Comparison of ENCODE assay signal across 13 cellular contexts in the genomic region with DNA sequence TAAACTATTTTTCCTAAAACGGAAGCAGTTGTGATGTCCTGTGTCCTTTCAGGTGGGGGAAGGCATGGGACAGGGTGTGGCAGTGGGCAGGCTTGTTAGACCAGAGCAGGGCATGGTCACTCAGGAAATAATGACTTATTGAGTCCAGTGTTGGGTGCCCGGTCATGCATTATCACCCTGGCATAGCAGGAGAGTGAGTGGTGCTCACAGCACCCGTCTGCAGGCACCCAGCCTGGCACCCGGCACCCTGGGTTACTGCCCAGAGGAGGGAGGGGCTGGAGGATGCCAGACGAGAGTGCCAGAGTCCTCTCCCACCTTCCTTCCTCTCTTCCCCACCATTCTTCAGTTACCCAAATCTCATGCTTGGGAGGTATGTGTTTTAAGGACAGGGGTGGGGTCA. TPM values are rescaled to one million over a fixed set of nuclear protein-coding genes. Genes with fewer than 3 reads are reported as not detected.
DNase-seq lines count a peak whose midpoint lies in the region; ATAC-seq and TF ChIP-seq lines count a peak whose summit lies in the region.
"Had no signal": no experiment of that assay in that cellular context is flagged by ENCODE, and none has a peak within 500 bp of the region (broad histone marks: within the 10 kb centered on the region; RNA-seq: fewer than 3 reads in every experiment).

No MANE protein-coding gene starts in this region.

- H3K9ac ChIP-seq in mesenchymal stem cell (ENCODE audit: low read length), result peak overlapping the region; percentile 4

- H3K4me1 ChIP-seq in esophagus (ENCODE audit: control insufficient read depth in 2 of 2, insufficient read depth in 2 of 2, low read length in 1 of 2), result peaks cover 11 to 23% of the 10 kb centered on the region in 2 donors
- H3K4me1 ChIP-seq in mesenchymal stem cell (ENCODE audit: control insufficient read depth, insufficient read depth, low read depth, low read length), result no peaks in the 10 kb centered on the region

- POLR2A ChIA-PET in RWPE1 (lab: Yijun Ruan, JAX; ENCODE audit: low non-redundant PET), result no interaction called here

- H3K4me2 ChIP-seq in mesenchymal stem cell (ENCODE audit: low read length, poor library complexity, severe bottlenecking), result no peak overlapping the region

- no peak overlapping the region for H3K27ac Mint-ChIP-seq in endothelial cell (ENCODE audit: unreplicated experiment)
- H3K27ac Mint-ChIP-seq: activated CD4-positive, alpha-beta memory T cell treated with anti-CD3 and anti-CD28 coated beads for 36 hours; activated T-helper 1 cell treated with anti-CD3 and anti-CD28 coated beads, Interleukin-12 subunit alpha, Interleukin-12 subunit beta, Interleukin-2, Interleukin-4 antibody, amounts not matched to agents 30 ng/mL and 10 ng/mL and 1 ng/mL, durations not matched to agents 14 hours and 24 hours and 36 hours; immature natural killer cell; stimulated activated effector memory CD8-positive, alpha-beta T cell treated with anti-CD3 and anti-CD28 coated beads, Interleukin-12 subunit alpha, Interleukin-12 subunit beta, amount 100 ng/mL, for 72 hours had no signal

- H3K27me3 ChIP-seq in esophagus (ENCODE audit: control insufficient read depth in 1 of 2, insufficient read depth in 2 of 2, low read length in 2 of 2) (no peaks in the 10 kb centered on the region), mesenchymal stem cell (ENCODE audit: control insufficient read depth in 1 of 2, insufficient read depth in 1 of 2, low read length in 2 of 2) (no peaks in the 10 kb centered on the region)

- peaks cover 10% of the 10 kb centered on the region for H3K4me1 Mint-ChIP-seq in endothelial cell (ENCODE audit: unreplicated experiment)
- H3K4me1 Mint-ChIP-seq: stimulated activated effector memory CD8-positive, alpha-beta T cell treated with anti-CD3 and anti-CD28 coated beads, Interleukin-12 subunit alpha, Interleukin-12 subunit beta, amount 100 ng/mL, for 72 hours had no signal

- no peak overlapping the region for H3K18ac ChIP-seq in mesenchymal stem cell (ENCODE audit: low read depth in 1 of 2, low read length in 2 of 2)

- no peak overlapping the region for H4K8ac ChIP-seq in mesenchymal stem cell (ENCODE audit: low read length)

- no peaks in the 10 kb centered on the region for H3K9me3 ChIP-seq in esophagus (ENCODE audit: control insufficient read depth in 2 of 2, insufficient read depth in 1 of 2, low read depth in 1 of 2, low read length in 1 of 2)
- H3K9me3 ChIP-seq in mesenchymal stem cell (ENCODE audit: control insufficient read depth, low read length), result no peaks in the 10 kb centered on the region

- H3K79me1 ChIP-seq in mesenchymal stem cell (replicated peaks; ENCODE audit: low read length, poor library complexity, severe bottlenecking), result no peaks in the 10 kb centered on the region

- H2AFZ ChIP-seq in mesenchymal stem cell (ENCODE audit: low read depth, low read length), result no peak overlapping the region

- 33 to 51% methylated on average over 5 of the region's 5 CpGs for WGBS in esophagus, 2 donors
- WGBS in mesenchymal stem cell, result 90% methylated on average over 2 of the region's 5 CpGs

- no peaks in the 10 kb centered on the region for H3K9me3 Mint-ChIP-seq in endothelial cell (ENCODE audit: unreplicated experiment)
- H3K9me3 Mint-ChIP-seq: activated CD4-positive, alpha-beta memory T cell treated with anti-CD3 and anti-CD28 coated beads for 36 hours; activated T-helper 1 cell treated with anti-CD3 and anti-CD28 coated beads, Interleukin-12 subunit alpha, Interleukin-12 subunit beta, Interleukin-2, Interleukin-4 antibody, amounts not matched to agents 30 ng/mL and 10 ng/mL and 1 ng/mL, durations not matched to agents 14 hours and 24 hours and 36 hours; stimulated activated effector memory CD8-positive, alpha-beta T cell treated with anti-CD3 and anti-CD28 coated beads, Interleukin-12 subunit alpha, Interleukin-12 subunit beta, amount 100 ng/mL, for 72 hours had no signal

- no peak overlapping the region for H2BK5ac ChIP-seq in mesenchymal stem cell (ENCODE audit: low read depth, low read length, poor library complexity, severe bottlenecking)

- peak overlapping the region; percentile 90 for H3K27ac ChIP-seq in RWPE1
- H3K27ac ChIP-seq in esophagus (ENCODE audit: low read depth in 2 of 2, low read length in 1 of 2), result peak overlapping the region; percentile 74 to 91
- H3K27ac ChIP-seq in mesenchymal stem cell (ENCODE audit: low read length, poor library complexity, severe bottlenecking), result no peak overlapping the region
- peak overlapping the region; percentile 87 for H3K27ac ChIP-seq in temporal lobe (ENCODE audit: low read depth, low read length)

- no peak overlapping the region for H3K4me3 Mint-ChIP-seq in endothelial cell (ENCODE audit: unreplicated experiment)
- H3K4me3 Mint-ChIP-seq: activated CD4-positive, alpha-beta memory T cell treated with anti-CD3 and anti-CD28 coated beads for 36 hours; activated T-helper 1 cell treated with anti-CD3 and anti-CD28 coated beads, Interleukin-12 subunit alpha, Interleukin-12 subunit beta, Interleukin-2, Interleukin-4 antibody, amounts not matched to agents 30 ng/mL and 10 ng/mL and 1 ng/mL, durations not matched to agents 14 hours and 24 hours and 36 hours; stimulated activated effector memory CD8-positive, alpha-beta T cell treated with anti-CD3 and anti-CD28 coated beads, Interleukin-12 subunit alpha, Interleukin-12 subunit beta, amount 100 ng/mL, for 72 hours had no signal

- H3K4me3 ChIP-seq in esophagus (ENCODE audit: low read depth in 1 of 2, low read length in 2 of 2) (no peak overlapping the region), mesenchymal stem cell (ENCODE audit: insufficient read depth in 1 of 2, low read depth in 1 of 2, low read length in 2 of 2) (no peak overlapping the region)

- TF ChIP-seq CTCF in RWPE1 (conservative IDR thresholded peaks at IDR 0.05; ENCODE audit: low read depth) (no peak), endothelial cell (IDR thresholded peaks at IDR 0.05; ENCODE audit: unreplicated experiment) (no peak)

- DNase-seq in RWPE1 (ENCODE audit: low spot score), result no peak
- no peak for DNase-seq in mesenchymal stem cell
- DNase-seq in endothelial cell (ENCODE audit: low spot score), result no peak
- no peak for DNase-seq in activated T-cell treated with anti-CD3 and anti-CD28 coated beads, Interleukin-2, amount 50 U/mL, for 1 hour
- DNase-seq in occipital lobe (lab: John Stamatoyannopoulos, UW), result no peak
- DNase-seq: activated CD4-positive, alpha-beta memory T cell treated with anti-CD3 and anti-CD28 coated beads for 36 hours; immature natural killer cell; SHP77 had no signal

- no peak overlapping the region for H2BK15ac ChIP-seq in mesenchymal stem cell (ENCODE audit: low read depth, poor library complexity, severe bottlenecking)

- H2AK5ac ChIP-seq in mesenchymal stem cell (ENCODE audit: low read length, severe bottlenecking), result no peak overlapping the region

- peaks cover 12% of the 10 kb centered on the region for H3K27me3 Mint-ChIP-seq in endothelial cell (ENCODE audit: unreplicated experiment)
- H3K27me3 Mint-ChIP-seq: activated CD4-positive, alpha-beta memory T cell treated with anti-CD3 and anti-CD28 coated beads for 36 hours had no signal

- H3K36me3 Mint-ChIP-seq in endothelial cell (ENCODE audit: low read depth, unreplicated experiment), result peaks cover 16% of the 10 kb centered on the region
- H3K36me3 Mint-ChIP-seq: activated CD4-positive, alpha-beta memory T cell treated with anti-CD3 and anti-CD28 coated beads for 36 hours had no signal

- no peak for ATAC-seq in GM18511 (IDR thresholded peaks at IDR 0.05; ENCODE audit: unreplicated experiment)
- ATAC-seq: stimulated activated effector memory CD8-positive, alpha-beta T cell treated with anti-CD3 and anti-CD28 coated beads, Interleukin-12 subunit alpha, Interleukin-12 subunit beta, amount 100 ng/mL, for 72 hours had no signal

- no peak overlapping the region for H4K91ac ChIP-seq in mesenchymal stem cell (ENCODE audit: low read length)

- no peak overlapping the region for H2BK120ac ChIP-seq in mesenchymal stem cell (ENCODE audit: low read depth, low read length)

- no peak overlapping the region for H3K14ac ChIP-seq in mesenchymal stem cell (ENCODE audit: low read length in 2 of 2)

- peaks cover 0 to 2% of the 10 kb centered on the region in 2 donors for H3K36me3 ChIP-seq in esophagus (ENCODE audit: control insufficient read depth in 2 of 2, insufficient read depth in 2 of 2, low read length in 1 of 2)
- H3K36me3 ChIP-seq in mesenchymal stem cell (ENCODE audit: control insufficient read depth in 1 of 2, insufficient read depth in 2 of 2, low read depth in 1 of 2, low read length in 2 of 2), result peaks cover 17 to 44% of the 10 kb centered on the region in 2 experiments

- no peak overlapping the region for H2BK12ac ChIP-seq in mesenchymal stem cell (ENCODE audit: low read length in 2 of 2)

- CTCF ChIA-PET in RWPE1 (lab: Yijun Ruan, JAX), result no interaction called here

- H3K4ac ChIP-seq in mesenchymal stem cell (ENCODE audit: low read depth in 1 of 2, low read length in 2 of 2), result no peak overlapping the region

- no peak overlapping the region for H3K23ac ChIP-seq in mesenchymal stem cell (ENCODE audit: low read length in 2 of 2)

RNA-seq across cellular contexts. Expression of a gene that starts 59.1 kb away (rescaled TPM):
- 100 to 1,000 TPM in 1 of 2 donors, 10 to 100 TPM in 1; 78.9 to 107 TPM for polyA plus RNA-seq in esophagus
- polyA plus RNA-seq in mesenchymal stem cell (2013, experiment 1 of 2), result 11.1 TPM
- polyA plus RNA-seq in mesenchymal stem cell (2013, experiment 2 of 2), result 11.5 TPM
- total RNA-seq in temporal lobe (9.1 TPM), endothelial cell (ENCODE audit: unreplicated experiment) (25.9 TPM), occipital lobe (15.0 TPM)
